19 cellular contexts compared by ENCODE assay signal in the genomic region with DNA sequence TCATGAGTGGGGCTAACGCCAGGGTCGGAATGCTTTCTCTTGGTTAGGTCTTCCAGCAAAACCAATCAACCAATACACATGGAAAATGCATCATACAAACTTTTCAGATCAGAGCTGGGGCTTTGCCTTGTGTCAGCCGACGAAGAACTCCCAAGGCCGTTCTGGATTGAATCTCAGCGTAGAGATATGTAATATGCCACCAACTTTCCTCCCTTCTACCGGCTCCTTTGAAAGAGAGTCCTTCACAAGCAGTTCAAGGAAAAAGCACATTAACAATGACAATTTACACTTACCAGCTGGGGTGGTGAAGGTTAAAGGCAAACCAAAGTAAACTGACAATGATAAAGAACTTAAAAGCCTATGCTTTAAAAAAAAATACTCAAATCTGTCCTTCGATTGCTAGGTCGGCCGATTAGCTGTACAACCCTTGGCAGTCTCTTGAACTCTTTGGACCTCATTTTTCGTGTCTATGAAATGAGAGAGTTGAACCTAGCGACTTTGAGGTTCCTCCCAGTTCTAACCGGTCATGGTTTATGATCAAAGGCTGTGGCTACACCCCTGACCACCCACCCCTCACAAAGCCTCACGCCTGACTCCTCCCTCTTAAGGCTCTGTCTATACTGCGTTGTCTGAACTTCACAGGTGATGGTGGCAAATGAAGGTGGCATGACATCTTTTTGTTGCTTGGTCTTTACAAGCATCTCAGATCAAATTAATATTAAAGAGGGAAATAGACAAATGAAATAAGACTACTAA. TPM values are rescaled to one million over a fixed set of nuclear protein-coding genes. Genes with fewer than 3 reads are reported as not detected.
A peak's percentile ranks its signal among the peaks of the same experiment; 100 is the strongest.
DNase-seq lines count a peak whose midpoint lies in the region; ATAC-seq and TF ChIP-seq lines count a peak whose summit lies in the region.
"Had no signal": no experiment of that assay in that cellular context is flagged by ENCODE, and none has a peak within 500 bp of the region (broad histone marks: within the 10 kb centered on the region; RNA-seq: fewer than 3 reads in every experiment).

No MANE protein-coding gene starts in this region.

- peak overlapping the region; percentile 34 for H3K27ac ChIP-seq in left ventricle myocardium inferior (replicated peaks)
- no peak overlapping the region for H3K27ac ChIP-seq in heart left ventricle
- H3K27ac ChIP-seq: body of pancreas, KMS-11 had no signal

- WGBS in heart left ventricle, 4 donors = 91 to 94% (median 93%) methylated on average over 15 of the region's 15 CpGs

- H3K4me1 Mint-ChIP-seq in activated B cell treated with CpG ODN at 0.5 μM for 24 hours = peaks cover 67% of the 10 kb centered on the region
- peaks cover 23 to 44% of the 10 kb centered on the region in 2 donors for H3K4me1 Mint-ChIP-seq in natural killer cell treated with Interleukin-12 subunit alpha and Interleukin-12 subunit beta and Interleukin-15 and Interleukin-18, amount 100 ng/mL, for 72 hours (ENCODE audit: low read depth in 2 of 2)

- intact Hi-C loops in left ventricle myocardium inferior (cut with micrococcal nuclease) (no loop called here), heart left ventricle (cut with DNase I) (no loop called here), activated B cell treated with CpG ODN at 0.5 μM for 24 hours (cut with micrococcal nuclease) (loop anchor here (1.0 to 5.0 kb wide), 2 partner anchors 12 to 256 kb away; no protein-coding TSS in a partner anchor)

- peak overlapping the region; percentile 42 for H3K27ac Mint-ChIP-seq in activated B cell treated with CpG ODN at 0.5 μM for 24 hours
- peak overlapping the region; percentile 16 to 58 for H3K27ac Mint-ChIP-seq in natural killer cell treated with Interleukin-12 subunit alpha and Interleukin-12 subunit beta and Interleukin-15 and Interleukin-18, amount 100 ng/mL, for 72 hours
- H3K27ac Mint-ChIP-seq: dendritic cell treated with granulocyte-macrophage colony-stimulating factor and Interleukin-4, amounts not matched to agents 40 ng/mL and 50 ng/mL, for 4 days had no signal

- H3K4me1 ChIP-seq in left ventricle myocardium inferior = peaks cover 14% of the 10 kb centered on the region
- H3K4me1 ChIP-seq in heart left ventricle = peaks cover 0 to 29% (median 11%) of the 10 kb centered on the region in 12 donors

- H3K36me3 Mint-ChIP-seq in activated B cell treated with CpG ODN at 0.5 μM for 24 hours (ENCODE audit: low read depth) = peaks cover 67% of the 10 kb centered on the region
- peaks cover 6% of the 10 kb centered on the region for H3K36me3 Mint-ChIP-seq in natural killer cell treated with Interleukin-12 subunit alpha and Interleukin-12 subunit beta and Interleukin-15 and Interleukin-18, amount 100 ng/mL, for 72 hours

- CTCF ChIA-PET in activated B cell treated with CpG ODN at 0.5 μM for 24 hours (lab: Charles Lee) = no interaction called here

- no peaks in the 10 kb centered on the region for H3K36me3 ChIP-seq in left ventricle myocardium inferior
- H3K36me3 ChIP-seq in heart left ventricle = no peaks in the 10 kb centered on the region
- H3K36me3 ChIP-seq: thyroid gland had no signal

- H3K9me3 ChIP-seq in left ventricle myocardium inferior (replicated peaks) (no peaks in the 10 kb centered on the region), heart left ventricle (no peaks in the 10 kb centered on the region)
- H3K9me3 ChIP-seq: body of pancreas, thyroid gland had no signal

- POLR2A ChIA-PET in activated B cell treated with CpG ODN at 0.5 μM for 24 hours (lab: Charles Lee) = interaction anchor here (1.1 to 1.2 kb wide), 2 partner anchors 21 to 38 kb away, joined by 5 to 7 read pairs; no protein-coding TSS in a partner anchor

- DNase-seq in left ventricle myocardium inferior = no peak
- DNase-seq in heart left ventricle = no peak
- DNase-seq in activated B cell treated with CpG ODN at 0.5 μM for 24 hours = no peak
- DNase-seq in natural killer cell treated with Interleukin-12 subunit alpha and Interleukin-12 subunit beta and Interleukin-15 and Interleukin-18, amount 100 ng/mL, for 72 hours (ENCODE audit: low spot score) = no peak
- no peak for DNase-seq in dermis blood vessel endothelial cell
- no peak for DNase-seq in kidney tubule cell (ENCODE audit: low spot score)
- no peak for DNase-seq in activated CD4-positive, CD25-positive, alpha-beta regulatory T cell treated with anti-CD3 and anti-CD28 coated beads, Interleukin-2, amount 50 U/mL, for 72 hours
- DNase-seq: activated CD4-positive, alpha-beta T cell treated with anti-CD3 and anti-CD28 coated beads, Interleukin-2, amount 50 U/mL, for 4 hours; body of pancreas; hypothalamus; left ventricle myocardium superior; NCI-H2171 treated with DMSO at 0.1 percent for 48 hours; NK-92 treated with Interleukin-12 subunit alpha and Interleukin-12 subunit beta, amount 100 ng/mL, for 24 hours; stimulated activated CD4-positive, alpha-beta T cell treated with anti-CD3 and anti-CD28 coated beads, Interleukin-15, amount 100 ng/mL, for 24 hours; T1000; thyroid gland had no signal

- ATAC-seq in heart left ventricle (no peak), activated B cell treated with CpG ODN at 0.5 μM for 24 hours (ENCODE audit: low read depth) (peak; percentile 68), GM18861 (IDR thresholded peaks at IDR 0.05; ENCODE audit: unreplicated experiment) (no peak)
- no peak for ATAC-seq in natural killer cell treated with Interleukin-12 subunit alpha and Interleukin-12 subunit beta and Interleukin-15 and Interleukin-18, amount 100 ng/mL, for 72 hours
- ATAC-seq: body of pancreas, left ventricle myocardium superior had no signal

- H3K9me3 Mint-ChIP-seq in activated B cell treated with CpG ODN at 0.5 μM for 24 hours = no peaks in the 10 kb centered on the region
- no peaks in the 10 kb centered on the region for H3K9me3 Mint-ChIP-seq in natural killer cell treated with Interleukin-12 subunit alpha and Interleukin-12 subunit beta and Interleukin-15 and Interleukin-18, amount 100 ng/mL, for 72 hours
- H3K9me3 Mint-ChIP-seq: dendritic cell treated with granulocyte-macrophage colony-stimulating factor and Interleukin-4, amounts not matched to agents 40 ng/mL and 50 ng/mL, for 4 days had no signal

- H3K4me3 ChIP-seq in left ventricle myocardium inferior (no peak overlapping the region), heart left ventricle (no peak overlapping the region)
- H3K4me3 ChIP-seq: body of pancreas, thyroid gland had no signal

- H3K27me3 Mint-ChIP-seq in activated B cell treated with CpG ODN at 0.5 μM for 24 hours = no peaks in the 10 kb centered on the region
- no peaks in the 10 kb centered on the region for H3K27me3 Mint-ChIP-seq in natural killer cell treated with Interleukin-12 subunit alpha and Interleukin-12 subunit beta and Interleukin-15 and Interleukin-18, amount 100 ng/mL, for 72 hours
- H3K27me3 Mint-ChIP-seq: dendritic cell treated with granulocyte-macrophage colony-stimulating factor and Interleukin-4, amounts not matched to agents 40 ng/mL and 50 ng/mL, for 4 days had no signal

- TF ChIP-seq POLR2A in heart left ventricle (IDR thresholded peaks at IDR 0.05) = no peak

- TF ChIP-seq CTCF in left ventricle myocardium inferior (IDR thresholded peaks at IDR 0.05; ENCODE audit: borderline replicate concordance) (no peak), heart left ventricle (IDR thresholded peaks at IDR 0.05) (no peak), activated B cell treated with CpG ODN at 0.5 μM for 24 hours (IDR thresholded peaks at IDR 0.05) (no peak)

- H3K27me3 ChIP-seq in left ventricle myocardium inferior (ENCODE audit: low read depth) (no peaks in the 10 kb centered on the region), heart left ventricle (no peaks in the 10 kb centered on the region)
- H3K27me3 ChIP-seq: body of pancreas, thyroid gland had no signal

- no peak overlapping the region for H3K4me3 Mint-ChIP-seq in activated B cell treated with CpG ODN at 0.5 μM for 24 hours
- H3K4me3 Mint-ChIP-seq in natural killer cell treated with Interleukin-12 subunit alpha and Interleukin-12 subunit beta and Interleukin-15 and Interleukin-18, amount 100 ng/mL, for 72 hours = no peak overlapping the region
- H3K4me3 Mint-ChIP-seq: dendritic cell treated with granulocyte-macrophage colony-stimulating factor and Interleukin-4, amounts not matched to agents 40 ng/mL and 50 ng/mL, for 4 days had no signal

RNA-seq across cellular contexts. Expression of a gene that starts 46.2 kb away (rescaled TPM):
- 7.3 TPM for total RNA-seq in left ventricle myocardium inferior
- 10 to 100 TPM in 4 of 9 donors, 1 to 10 TPM in 5; 4.8 to 24.2 (median 9.1) TPM for total RNA-seq in heart left ventricle
- polyA plus RNA-seq in heart left ventricle = 1 to 10 TPM; 2.9 to 4.5 TPM
- 125 and 145 TPM in 2 replicates for total RNA-seq in activated B cell treated with CpG ODN at 0.5 μM for 24 hours
- total RNA-seq in natural killer cell treated with Interleukin-12 subunit alpha and Interleukin-12 subunit beta and Interleukin-15 and Interleukin-18, amount 100 ng/mL, for 72 hours = 10 to 100 TPM; 61.7 to 84.7 TPM
- 0.88 and 1.4 TPM in 2 replicates for total RNA-seq in dermis blood vessel endothelial cell
